11 cellular contexts compared by ENCODE assay signal in the genomic region with DNA sequence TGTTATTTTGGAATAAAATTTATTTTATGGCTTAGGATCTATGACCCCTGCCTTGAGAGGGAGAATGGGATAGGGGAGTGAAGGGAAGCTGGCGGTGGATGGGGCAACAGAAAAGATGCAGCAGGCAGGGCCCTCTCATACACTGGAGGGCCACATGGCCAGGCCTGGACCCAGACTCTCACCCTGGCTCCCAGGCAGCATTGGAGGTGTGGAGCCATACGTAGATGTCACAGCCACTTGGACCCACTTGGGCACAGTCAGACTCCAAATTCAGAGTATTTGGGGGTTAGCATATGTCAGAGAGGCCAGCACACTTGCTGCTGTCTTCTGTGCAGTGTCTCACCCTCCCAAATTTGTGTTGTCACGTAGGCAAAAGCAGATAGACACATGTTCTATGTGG. TPM values are rescaled to one million over a fixed set of nuclear protein-coding genes. Genes with fewer than 3 reads are reported as not detected.
DNase-seq lines count a peak whose midpoint lies in the region; ATAC-seq, FAIRE-seq and TF ChIP-seq lines count a peak whose summit lies in the region.
"Had no signal": no experiment of that assay in that cellular context is flagged by ENCODE, and none has a peak within 500 bp of the region (broad histone marks: within the 10 kb centered on the region; RNA-seq: fewer than 3 reads in every experiment).

No MANE protein-coding gene starts in this region.

- BruUV-seq in GM12878 (replicated peaks; lab: Mats Ljungman, UMichigan), result no TSS peak

- peaks cover 21% of the 10 kb centered on the region for H3K79me2 ChIP-seq in GM12878 (ENCODE audit: control insufficient read depth, insufficient read depth, low read length)

- 96% methylated on average over 3 of the region's 3 CpGs for WGBS in GM12878 (ENCODE audit: insufficient coverage, insufficient replicate concordance, low lambda C conversion rate, missing lambda C conversion rate)

- H3K36me3 Mint-ChIP-seq in HFFc6 (ENCODE audit: low read depth) (peaks cover 37% of the 10 kb centered on the region), nephron progenitor cell (ENCODE audit: low read depth) (peaks cover 63% of the 10 kb centered on the region)

- peaks cover 19% of the 10 kb centered on the region for H3K27me3 Mint-ChIP-seq in HFFc6 (ENCODE audit: insufficient read depth)
- H3K27me3 Mint-ChIP-seq in nephron progenitor cell (ENCODE audit: low read depth, poor library complexity), result no peaks in the 10 kb centered on the region

- H3K4me1 ChIP-seq in BLaER1, result peaks cover 81% of the 10 kb centered on the region
- peaks cover 35% of the 10 kb centered on the region for H3K4me1 ChIP-seq in GM12878 (ENCODE audit: control insufficient read depth, insufficient read depth, low read length)

- H3K27ac ChIP-seq in BLaER1 (peak overlapping the region; percentile 24; the same call in 1 of the 2 replicates), GM12878 (ENCODE audit: control insufficient read depth, insufficient read depth) (peak overlapping the region; percentile 33)

- CTCF ChIA-PET in GM12878 (lab: Yijun Ruan, JAX), result interaction anchor here (1.0 to 4.2 kb wide), 3 partner anchors 14 to 26 kb away, joined by 3 to 22 read pairs (median 14); partner anchors contain the start of gene STAT6

- in situ Hi-C loops in GM12878 (cut with MboI), result no loop called here

- H3K9me3 ChIP-seq in BLaER1 (no peaks in the 10 kb centered on the region), GM12878 (replicated peaks; ENCODE audit: control insufficient read depth, insufficient read depth, low read length) (no peaks in the 10 kb centered on the region)

- TF ChIP-seq EP300 in GM12878 (IDR thresholded peaks at IDR 0.05; ENCODE audit: borderline replicate concordance in 1 of 2, control insufficient read depth in 1 of 2, low read depth in 2 of 2, low read length in 2 of 2), result no peak

- H3K27me3 ChIP-seq in BLaER1 (no peaks in the 10 kb centered on the region), GM12878 (replicated peaks in 1 of 2; ENCODE audit: control insufficient read depth in 2 of 2, insufficient read depth in 2 of 2, low read length in 1 of 2) (no peaks in the 10 kb centered on the region)

- no peak for ATAC-seq in GM12878

- H3K36me3 ChIP-seq in BLaER1 (peaks cover 92% of the 10 kb centered on the region), GM12878 (ENCODE audit: control insufficient read depth in 2 of 2, insufficient read depth in 2 of 2, low read length in 1 of 2) (peaks cover 17 to 35% of the 10 kb centered on the region in 2 experiments)

- H3K27ac Mint-ChIP-seq in HFFc6, result peak overlapping the region; percentile 92
- H3K27ac Mint-ChIP-seq in nephron progenitor cell, result peak overlapping the region; percentile 83

- H3K9me3 Mint-ChIP-seq in HFFc6 (no peaks in the 10 kb centered on the region), nephron progenitor cell (no peaks in the 10 kb centered on the region)

- peaks cover 69% of the 10 kb centered on the region for H3K4me1 Mint-ChIP-seq in HFFc6 (ENCODE audit: low read depth)
- H3K4me1 Mint-ChIP-seq in nephron progenitor cell, result peaks cover 58% of the 10 kb centered on the region

- intact Hi-C loops in GM12878 (cut with micrococcal nuclease; ENCODE audit: unreplicated experiment), result no loop called here

- H4K20me1 ChIP-seq in BLaER1 (peaks cover 52% of the 10 kb centered on the region), GM12878 (ENCODE audit: control insufficient read depth, insufficient read depth) (no peaks in the 10 kb centered on the region)

- POLR2A ChIA-PET in GM12878 (lab: Charles Lee), result interaction anchor here (1.0 to 7.6 kb wide), 4 partner anchors 15 to 30 kb away, joined by 3 to 74 read pairs (median 21); partner anchors contain the start of genes NEMP1 and STAT6

- 0 out of 2 replicates have a peak, but pooled peaks have one; percentile 24 for TF ChIP-seq POLR2A in GM12878 (IDR thresholded peaks at IDR 0.05; ENCODE audit: low read depth, low read length)

- FAIRE-seq in GM12878 (lab: Jason Lieb, UNC), result no peak
- FAIRE-seq: TTC549 had no signal

- no peak for TF ChIP-seq RAD21 in GM12878 (IDR thresholded peaks at IDR 0.05; ENCODE audit: insufficient read depth, low read depth, low read length)

- H3K4me3 ChIP-seq in BLaER1 (no peak overlapping the region), GM12878 (no peak overlapping the region)

- H3K4me3 Mint-ChIP-seq in HFFc6, result no peak overlapping the region
- no peak overlapping the region for H3K4me3 Mint-ChIP-seq in nephron progenitor cell

- RAD21 ChIA-PET in GM12878 (lab: Charles Lee; ENCODE audit: unreplicated experiment), result interaction anchor here (5.1 kb wide), 1 partner anchor 15 kb away, joined by 125 read pairs; the partner anchor contains the start of gene STAT6

- H3K9ac ChIP-seq in BLaER1 (peak overlapping the region; percentile 27; the same call in 1 of the 2 replicates), GM12878 (ENCODE audit: control insufficient read depth, insufficient read depth, low read length) (no peak overlapping the region)

- DNase-seq in HFFc6 (no peak), GM12878 (ENCODE audit: low read depth, low spot score) (no peak), nephron progenitor cell (no peak), hippocampal formation (lab: John Stamatoyannopoulos, UW) (no peak), HPDE6-E6E7 (ENCODE audit: extremely low spot score) (no peak), NCI-H187 treated with DMSO at 0.1 percent for 48 hours (lab: John Stamatoyannopoulos, UW) (no peak), CD1c-positive myeloid dendritic cell (ENCODE audit: extremely low spot score) (no peak)
- DNase-seq: left cardiac atrium, NCI-H1092 had no signal

- SMC1A ChIA-PET in GM12878 (lab: Charles Lee; ENCODE audit: uncharacterized antibody, unreplicated experiment), result interaction anchor here (1.7 to 10.4 kb wide), 3 partner anchors 13 to 24 kb away, joined by 4 to 169 read pairs (median 120); partner anchors contain the start of gene STAT6

- no peak overlapping the region for H2AFZ ChIP-seq in GM12878 (ENCODE audit: control insufficient read depth, low read depth, low read length)

- H3K4me2 ChIP-seq in BLaER1 (no peak overlapping the region), GM12878 (ENCODE audit: control insufficient read depth, insufficient read depth) (no peak overlapping the region)

- TF ChIP-seq CTCF in HFFc6 (IDR thresholded peaks at IDR 0.05) (no peak), GM12878 (IDR thresholded peaks at IDR 0.05 in 2 of 3, conservative IDR thresholded peaks at IDR 0.05 in 1 of 3; ENCODE audit: control insufficient read depth in 2 of 3, extremely low read depth in 1 of 3, insufficient read depth in 1 of 3, low read depth in 3 of 3, low read length in 3 of 3) (no peak), nephron progenitor cell (IDR thresholded peaks at IDR 0.05) (no peak)

RNA-seq across cellular contexts. Expression of gene NAB2, which starts 6.5 kb away (rescaled TPM):
- 10 to 100 TPM; 37.9 to 48.1 (median 44.8) TPM for total RNA-seq in HFFc6 (2021; fragmentation: NEBNext Ultra II Directional; extraction: Animal tissue kit (Norgen Biotek cat#: 25700))
- 27.9 and 30.3 TPM in 2 replicates for total RNA-seq in GM12878 (2013; cell fraction: nucleolus; rRNA removed)
- 28.4 and 30.1 TPM in 2 replicates for total RNA-seq in GM12878 (2014; rRNA removed)
- 13.0 and 13.6 TPM in 2 replicates for total RNA-seq in GM12878 (2014; rRNA removed; fragmentation: Illumina TruSeq; extraction: Trizol)
- 28.2 and 28.5 TPM in 2 replicates for total RNA-seq in GM12878 (2021)
- polyA plus RNA-seq in GM12878 (2011; ENCODE audit: low read depth), result 5.3 TPM
- polyA plus RNA-seq in GM12878 (2011; rRNA removed), result 25.2 and 35.2 TPM in 2 replicates
- polyA plus RNA-seq in GM12878 (2011; cell fraction: cytosol; rRNA removed), result 36.4 and 44.0 TPM in 2 replicates
- 69.8 and 77.5 TPM in 2 replicates for polyA plus RNA-seq in GM12878 (2011; cell fraction: nucleus; rRNA removed)
- 11.5 and 17.8 TPM in 2 replicates for polyA plus RNA-seq in GM12878 (2012)
- 7.9 and 17.0 TPM in 2 replicates for polyA plus RNA-seq in GM12878 (2014; fragmentation: Illumina TruSeq; extraction: Trizol)
- 1 to 10 TPM in 1 of 2 experiments, under 1 TPM in 1; 0.35 to 1.0 TPM for polyA plus RNA-seq in GM12878 (2014; fragmentation: Nextera tagmentation; extraction: Ambion mirVana)
- 28.0 and 28.6 TPM in 2 replicates for polyA plus RNA-seq in GM12878 (2014; rRNA removed)
- polyA plus RNA-seq in GM12878 (2016; fragmentation: Nextera tagmentation; extraction: Ambion mirVana), result 1 to 10 TPM; 3.6 to 5.8 TPM
- polyA minus RNA-seq in GM12878 (2011; rRNA and poly(A)+ RNA removed), result 21.1 and 40.5 TPM in 2 replicates
- 14.6 and 15.7 TPM in 2 replicates for polyA minus RNA-seq in GM12878 (2011; cell fraction: cytosol; rRNA and poly(A)+ RNA removed)
- polyA minus RNA-seq in GM12878 (2011; cell fraction: nucleus; rRNA and poly(A)+ RNA removed), result 17.3 and 27.7 TPM in 2 replicates

RNA-seq across cellular contexts. Expression of gene STAT6, which starts 15.7 kb away (rescaled TPM):
- 100 to 1,000 TPM in 1 of 6 experiments, 10 to 100 TPM in 5; 83.7 to 102 (median 93.5) TPM for total RNA-seq in HFFc6 (2021; fragmentation: NEBNext Ultra II Directional; extraction: Animal tissue kit (Norgen Biotek cat#: 25700))
- 219 and 234 TPM in 2 replicates for total RNA-seq in GM12878 (2013; cell fraction: nucleolus; rRNA removed)
- total RNA-seq in GM12878 (2014; rRNA removed) (100 and 101 TPM in 2 replicates), GM12878 (2014; rRNA removed; fragmentation: Illumina TruSeq; extraction: Trizol) (79.0 and 79.9 TPM in 2 replicates), GM12878 (2021) (146 and 163 TPM in 2 replicates)
- polyA plus RNA-seq in GM12878 (2011; ENCODE audit: low read depth), result 92.2 TPM
- polyA plus RNA-seq in GM12878 (2011; rRNA removed) (107 and 176 TPM in 2 replicates), GM12878 (2014; fragmentation: Illumina TruSeq; extraction: Trizol) (161 and 168 TPM in 2 replicates), GM12878 (2014; fragmentation: Nextera tagmentation; extraction: Ambion mirVana) (10 to 100 TPM; 14.2 to 17.3 TPM), GM12878 (2014; rRNA removed) (153 and 157 TPM in 2 replicates), GM12878 (2016; fragmentation: Nextera tagmentation; extraction: Ambion mirVana) (10 to 100 TPM; 61.0 to 63.3 TPM)
- 210 and 211 TPM in 2 replicates for polyA plus RNA-seq in GM12878 (2011; cell fraction: cytosol; rRNA removed)
- 576 and 633 TPM in 2 replicates for polyA plus RNA-seq in GM12878 (2011; cell fraction: nucleus; rRNA removed)
- polyA plus RNA-seq in GM12878 (2012), result 137 and 138 TPM in 2 replicates
- 146 and 216 TPM in 2 replicates for polyA minus RNA-seq in GM12878 (2011; rRNA and poly(A)+ RNA removed)
- 57.9 and 72.7 TPM in 2 replicates for polyA minus RNA-seq in GM12878 (2011; cell fraction: cytosol; rRNA and poly(A)+ RNA removed)
- 75.9 and 146 TPM in 2 replicates for polyA minus RNA-seq in GM12878 (2011; cell fraction: nucleus; rRNA and poly(A)+ RNA removed)

RNA-seq across cellular contexts. Expression of gene NEMP1, which starts 16.8 kb away (rescaled TPM):
- total RNA-seq in HFFc6 (2021; fragmentation: NEBNext Ultra II Directional; extraction: Animal tissue kit (Norgen Biotek cat#: 25700)), result 10 to 100 TPM; 13.0 to 22.1 (median 20.7) TPM
- 79.0 and 86.0 TPM in 2 replicates for total RNA-seq in GM12878 (2013; cell fraction: nucleolus; rRNA removed)
- total RNA-seq in GM12878 (2014; rRNA removed) (19.7 and 22.6 TPM in 2 replicates), GM12878 (2014; rRNA removed; fragmentation: Illumina TruSeq; extraction: Trizol) (17.7 and 19.7 TPM in 2 replicates), GM12878 (2021) (20.7 and 20.8 TPM in 2 replicates)
- polyA plus RNA-seq in GM12878 (2011; ENCODE audit: low read depth), result 7.4 TPM
- polyA plus RNA-seq in GM12878 (2011; rRNA removed) (45.9 and 61.7 TPM in 2 replicates), GM12878 (2014; fragmentation: Illumina TruSeq; extraction: Trizol) (24.9 and 30.5 TPM in 2 replicates), GM12878 (2014; fragmentation: Nextera tagmentation; extraction: Ambion mirVana) (1 to 10 TPM; 4.0 to 4.7 TPM), GM12878 (2014; rRNA removed) (17.8 and 20.6 TPM in 2 replicates), GM12878 (2016; fragmentation: Nextera tagmentation; extraction: Ambion mirVana) (10 to 100 TPM; 18.2 to 20.0 TPM)
- 18.3 and 22.3 TPM in 2 replicates for polyA plus RNA-seq in GM12878 (2011; cell fraction: cytosol; rRNA removed)
- 60.1 and 76.7 TPM in 2 replicates for polyA plus RNA-seq in GM12878 (2011; cell fraction: nucleus; rRNA removed)
- polyA plus RNA-seq in GM12878 (2012), result 9.3 and 14.8 TPM in 2 replicates
- 26.2 and 32.9 TPM in 2 replicates for polyA minus RNA-seq in GM12878 (2011; rRNA and poly(A)+ RNA removed)
- polyA minus RNA-seq in GM12878 (2011; cell fraction: cytosol; rRNA and poly(A)+ RNA removed), result 6.3 and 7.0 TPM in 2 replicates
- 13.1 and 14.1 TPM in 2 replicates for polyA minus RNA-seq in GM12878 (2011; cell fraction: nucleus; rRNA and poly(A)+ RNA removed)

RNA-seq across cellular contexts. Expression of gene LRP1, which starts 32.8 kb away (rescaled TPM):
- total RNA-seq in HFFc6 (2021; fragmentation: NEBNext Ultra II Directional; extraction: Animal tissue kit (Norgen Biotek cat#: 25700)), result 100 to 1,000 TPM; 187 to 332 (median 201) TPM
- 6.0 and 6.8 TPM in 2 replicates for total RNA-seq in GM12878 (2013; cell fraction: nucleolus; rRNA removed)
- total RNA-seq in GM12878 (2014; rRNA removed), result under 0.01 and 0.05 TPM in 2 replicates
- total RNA-seq in GM12878 (2014; rRNA removed; fragmentation: Illumina TruSeq; extraction: Trizol), result 0.05 and 0.18 TPM in 2 replicates
- 0.93 and 1.1 TPM in 2 replicates for total RNA-seq in GM12878 (2021)
- polyA plus RNA-seq in GM12878 (2011; ENCODE audit: low read depth), result 0.51 TPM
- 0.24 TPM in 2 replicates for polyA plus RNA-seq in GM12878 (2011; rRNA removed)
- polyA plus RNA-seq in GM12878 (2011; cell fraction: cytosol; rRNA removed), result 0.48 and 0.57 TPM in 2 replicates
- 2.5 and 3.3 TPM in 2 replicates for polyA plus RNA-seq in GM12878 (2011; cell fraction: nucleus; rRNA removed)
- 1.2 and 1.4 TPM in 2 replicates for polyA plus RNA-seq in GM12878 (2012)
- polyA plus RNA-seq in GM12878 (2014; fragmentation: Illumina TruSeq; extraction: Trizol), result 0.03 and 0.07 TPM in 2 replicates
- not detected for polyA plus RNA-seq in GM12878 (2014; fragmentation: Nextera tagmentation; extraction: Ambion mirVana)
- polyA plus RNA-seq in GM12878 (2014; rRNA removed), result 0.09 and 0.29 TPM in 2 replicates
- polyA plus RNA-seq in GM12878 (2016; fragmentation: Nextera tagmentation; extraction: Ambion mirVana), result under 1 TPM; 0.23 to 0.28 TPM
- 1.8 TPM in 2 replicates for polyA minus RNA-seq in GM12878 (2011; rRNA and poly(A)+ RNA removed)
- polyA minus RNA-seq in GM12878 (2011; cell fraction: cytosol; rRNA and poly(A)+ RNA removed), result 2.2 and 3.1 TPM in 2 replicates
- 1.6 and 3.1 TPM in 2 replicates for polyA minus RNA-seq in GM12878 (2011; cell fraction: nucleus; rRNA and poly(A)+ RNA removed)

RNA-seq across cellular contexts. Expression of gene MYO1A, which starts 45.5 kb away (rescaled TPM):
- total RNA-seq in HFFc6 (2021; fragmentation: NEBNext Ultra II Directional; extraction: Animal tissue kit (Norgen Biotek cat#: 25700)), result under 1 TPM in 1 of 6 experiments, not detected in 5; 0.23 TPM
- 0.34 and 0.98 TPM in 2 replicates for total RNA-seq in GM12878 (2013; cell fraction: nucleolus; rRNA removed)
- total RNA-seq in GM12878 (2014; rRNA removed) (0.05 TPM in 1 of 2 replicates, not detected in the other), GM12878 (2014; rRNA removed; fragmentation: Illumina TruSeq; extraction: Trizol) (0.13 and 0.14 TPM in 2 replicates), GM12878 (2021) (0.08 and 0.10 TPM in 2 replicates)
- not detected for polyA plus RNA-seq in GM12878 (2011; ENCODE audit: low read depth)
- polyA plus RNA-seq in GM12878 (2011; rRNA removed) (0.16 and 0.23 TPM in 2 replicates), GM12878 (2014; fragmentation: Illumina TruSeq; extraction: Trizol) (0.16 TPM in 1 of 2 replicates, not detected in the other), GM12878 (2014; fragmentation: Nextera tagmentation; extraction: Ambion mirVana) (under 1 TPM in 1 of 2 experiments, not detected in 1; 0.05 TPM), GM12878 (2014; rRNA removed) (0.01 and 0.15 TPM in 2 replicates), GM12878 (2016; fragmentation: Nextera tagmentation; extraction: Ambion mirVana) (under 1 TPM; 0.27 to 0.34 TPM)
- polyA plus RNA-seq in GM12878 (2011; cell fraction: cytosol; rRNA removed), result 0.09 and 0.15 TPM in 2 replicates
- 1.1 and 2.2 TPM in 2 replicates for polyA plus RNA-seq in GM12878 (2011; cell fraction: nucleus; rRNA removed)
- polyA plus RNA-seq in GM12878 (2012), result 0.22 and 0.43 TPM in 2 replicates
- 0.51 and 1.9 TPM in 2 replicates for polyA minus RNA-seq in GM12878 (2011; rRNA and poly(A)+ RNA removed)
- not detected in 2 replicates for polyA minus RNA-seq in GM12878 (2011; cell fraction: cytosol; rRNA and poly(A)+ RNA removed)
- polyA minus RNA-seq in GM12878 (2011; cell fraction: nucleus; rRNA and poly(A)+ RNA removed), result 0.48 and 0.97 TPM in 2 replicates
